Comparison of ENCODE assay signal across 8 cellular contexts in the genomic region with DNA sequence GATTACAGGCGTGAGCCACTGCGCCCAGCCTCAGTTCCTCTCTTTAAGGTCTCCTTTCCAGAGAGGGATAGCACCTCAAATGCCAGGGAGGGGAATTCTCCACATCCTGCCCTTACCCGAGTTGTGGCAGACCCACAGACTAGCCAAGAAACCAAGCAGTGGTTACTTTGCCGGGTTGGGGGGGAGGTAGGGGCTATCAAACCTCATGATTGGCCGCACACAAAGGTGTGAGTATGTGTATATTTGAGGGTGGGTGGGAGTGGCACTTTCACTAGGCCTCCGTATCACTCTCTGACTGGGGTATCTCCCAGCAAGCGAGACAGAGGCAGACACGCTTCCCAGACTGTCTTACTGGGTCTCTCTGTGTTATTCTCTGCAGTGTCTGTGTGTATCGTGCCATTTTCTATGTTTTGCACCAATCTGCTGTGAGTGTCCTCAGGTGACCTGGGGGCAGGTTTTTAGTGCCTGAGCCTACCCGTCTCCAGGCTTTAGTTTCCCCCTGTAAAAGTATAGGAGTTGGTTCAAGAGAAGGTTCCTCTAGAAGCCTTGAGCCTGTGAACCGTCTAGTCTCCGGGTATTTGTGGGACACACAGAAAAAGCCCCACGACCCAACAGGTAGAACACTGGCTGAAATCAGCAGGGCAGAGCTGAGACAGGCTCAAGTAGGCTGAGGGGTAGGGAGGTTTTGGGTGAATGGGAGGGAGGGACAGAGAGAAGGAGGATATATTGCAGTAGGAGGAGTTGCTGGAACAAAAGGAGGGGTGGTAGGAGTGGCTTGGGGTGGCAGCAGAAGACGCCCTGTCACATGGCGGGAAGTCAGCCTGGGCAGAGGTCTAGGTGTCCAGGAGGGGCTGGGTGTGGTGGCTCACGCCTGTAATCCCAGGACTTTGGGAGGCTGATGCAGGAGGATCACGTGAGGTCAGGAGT. TPM values are rescaled to one million over a fixed set of nuclear protein-coding genes. Genes with fewer than 3 reads are reported as not detected.
A peak's percentile ranks its signal among the peaks of the same experiment; 100 is the strongest.
DNase-seq lines count a peak whose midpoint lies in the region; ATAC-seq and TF ChIP-seq lines count a peak whose summit lies in the region.

No MANE protein-coding gene starts in this region.

- no peaks in the 10 kb centered on the region for H3K9me3 ChIP-seq in left ventricle myocardium inferior (replicated peaks)

- H3K36me3 Mint-ChIP-seq in activated CD8-positive, alpha-beta T cell treated with anti-CD3 and anti-CD28 coated beads for 36 hours (ENCODE audit: low read depth), result peaks cover 4% of the 10 kb centered on the region

- H3K9me3 Mint-ChIP-seq in activated CD8-positive, alpha-beta T cell treated with anti-CD3 and anti-CD28 coated beads for 36 hours, result no peaks in the 10 kb centered on the region

- CTCF ChIA-PET in activated CD8-positive, alpha-beta T cell treated with anti-CD3 and anti-CD28 coated beads for 36 hours (lab: Charles Lee), result interaction anchor here (6.2 to 14.1 kb wide), 5 partner anchors 8 to 101 kb away, joined by 50 to 772 read pairs (median 103); partner anchors contain the start of genes LMNA and MEX3A

- peak; percentile 37 for DNase-seq in stimulated activated CD4-positive, alpha-beta T cell treated with anti-CD3 and anti-CD28 coated beads, Interleukin-15, amount 100 ng/mL, for 24 hours
- no peak for DNase-seq in stimulated activated CD4-positive, alpha-beta T cell treated with anti-CD3 and anti-CD28 coated beads, Interleukin-4, amount 100 ng/mL, for 24 hours
- peak; percentile 69 for DNase-seq in activated CD8-positive, alpha-beta T cell treated with anti-CD3 and anti-CD28 coated beads for 36 hours
- no peak for DNase-seq in left ventricle myocardium inferior
- peak; percentile 66 for DNase-seq in stimulated activated naive CD8-positive, alpha-beta T cell treated with anti-CD3 and anti-CD28 coated beads, Interleukin-15, Interleukin-2, amounts not matched to agents 100 U/mL and 50 U/mL, for 24 hours
- no peak for DNase-seq in NCI-H748 (lab: John Stamatoyannopoulos, UW; ENCODE audit: unreplicated experiment)
- DNase-seq in glomerular visceral epithelial cell (ENCODE audit: extremely low spot score), result no peak

- peak; percentile 31 for ATAC-seq in activated CD8-positive, alpha-beta T cell treated with anti-CD3 and anti-CD28 coated beads for 36 hours
- peak; percentile 14 for ATAC-seq in stimulated activated naive CD8-positive, alpha-beta T cell treated with anti-CD3 and anti-CD28 coated beads, Interleukin-15, Interleukin-2, amounts not matched to agents 100 U/mL and 50 U/mL, for 24 hours
- no peak for ATAC-seq in HG03460 (IDR thresholded peaks at IDR 0.05; ENCODE audit: unreplicated experiment)

- H3K27ac Mint-ChIP-seq in activated CD8-positive, alpha-beta T cell treated with anti-CD3 and anti-CD28 coated beads for 36 hours, result peak overlapping the region; percentile 65

- no peak for TF ChIP-seq CTCF in activated CD8-positive, alpha-beta T cell treated with anti-CD3 and anti-CD28 coated beads for 36 hours (IDR thresholded peaks at IDR 0.05)
- no peak for TF ChIP-seq CTCF in left ventricle myocardium inferior (IDR thresholded peaks at IDR 0.05; ENCODE audit: borderline replicate concordance)

- intact Hi-C loops in activated CD8-positive, alpha-beta T cell treated with anti-CD3 and anti-CD28 coated beads for 36 hours (cut with micrococcal nuclease), result no loop called here
- intact Hi-C loops in left ventricle myocardium inferior (cut with micrococcal nuclease), result no loop called here

- H3K4me3 Mint-ChIP-seq in activated CD8-positive, alpha-beta T cell treated with anti-CD3 and anti-CD28 coated beads for 36 hours, result no peak overlapping the region

- no peaks in the 10 kb centered on the region for H3K36me3 ChIP-seq in left ventricle myocardium inferior

- peaks cover 4% of the 10 kb centered on the region for H3K27me3 Mint-ChIP-seq in activated CD8-positive, alpha-beta T cell treated with anti-CD3 and anti-CD28 coated beads for 36 hours

- H3K27me3 ChIP-seq in left ventricle myocardium inferior (ENCODE audit: low read depth), result no peaks in the 10 kb centered on the region

- H3K4me1 ChIP-seq in left ventricle myocardium inferior, result peaks cover 100% of the 10 kb centered on the region

- POLR2A ChIA-PET in activated CD8-positive, alpha-beta T cell treated with anti-CD3 and anti-CD28 coated beads for 36 hours (lab: Charles Lee), result interaction anchor here (0.6 to 7.1 kb wide), 8 partner anchors 10 to 180 kb away, joined by 3 to 151 read pairs (median 4); partner anchors contain the start of gene LMNA

- peak overlapping the region; percentile 100 for H3K4me3 ChIP-seq in left ventricle myocardium inferior

- H3K27ac ChIP-seq in left ventricle myocardium inferior (replicated peaks), result peak overlapping the region; percentile 97

- peaks cover 73% of the 10 kb centered on the region for H3K4me1 Mint-ChIP-seq in activated CD8-positive, alpha-beta T cell treated with anti-CD3 and anti-CD28 coated beads for 36 hours (ENCODE audit: low read depth)

RNA-seq across cellular contexts. Expression of gene LMNA, which starts 10.3 kb away (rescaled TPM):
- total RNA-seq in activated CD8-positive, alpha-beta T cell treated with anti-CD3 and anti-CD28 coated beads for 36 hours, result 10 to 100 TPM; 51.8 to 56.6 TPM
- total RNA-seq in left ventricle myocardium inferior, result 236 TPM

RNA-seq across cellular contexts. Expression of gene SEMA4A, which starts 28.6 kb away (rescaled TPM):
- total RNA-seq in activated CD8-positive, alpha-beta T cell treated with anti-CD3 and anti-CD28 coated beads for 36 hours, result 10 to 100 TPM; 23.8 to 24.7 TPM
- total RNA-seq in left ventricle myocardium inferior, result 1.0 TPM

RNA-seq across cellular contexts. Expression of gene MEX3A, which starts 42.6 kb away (rescaled TPM):
- total RNA-seq in activated CD8-positive, alpha-beta T cell treated with anti-CD3 and anti-CD28 coated beads for 36 hours, result under 1 TPM; 0.45 to 0.83 TPM
- total RNA-seq in left ventricle myocardium inferior, result 0.16 TPM

Comparison
In these comparisons a context has a peak if more than half of its experiments do, and no peak if none do; other contexts are left out.
1. DNase-seq: peak in stimulated activated CD4-positive, alpha-beta T cell treated with anti-CD3 and anti-CD28 coated beads, Interleukin-15, amount 100 ng/mL, for 24 hours (single experiment), activated CD8-positive, alpha-beta T cell treated with anti-CD3 and anti-CD28 coated beads for 36 hours (single experiment) and stimulated activated naive CD8-positive, alpha-beta T cell treated with anti-CD3 and anti-CD28 coated beads, Interleukin-15, Interleukin-2, amounts not matched to agents 100 U/mL and 50 U/mL, for 24 hours (single experiment); none in stimulated activated CD4-positive, alpha-beta T cell treated with anti-CD3 and anti-CD28 coated beads, Interleukin-4, amount 100 ng/mL, for 24 hours (single experiment), left ventricle myocardium inferior (single experiment), NCI-H748 (single experiment) and glomerular visceral epithelial cell (single experiment).
2. RNA of gene SEMA4A, which starts 28.6 kb away (total RNA-seq): 23.8 to 24.7 TPM in activated CD8-positive, alpha-beta T cell treated with anti-CD3 and anti-CD28 coated beads for 36 hours; 1.0 TPM in left ventricle myocardium inferior (single experiment); every median in the first group is over 10 times any median in the second.